In the genomic region with DNA sequence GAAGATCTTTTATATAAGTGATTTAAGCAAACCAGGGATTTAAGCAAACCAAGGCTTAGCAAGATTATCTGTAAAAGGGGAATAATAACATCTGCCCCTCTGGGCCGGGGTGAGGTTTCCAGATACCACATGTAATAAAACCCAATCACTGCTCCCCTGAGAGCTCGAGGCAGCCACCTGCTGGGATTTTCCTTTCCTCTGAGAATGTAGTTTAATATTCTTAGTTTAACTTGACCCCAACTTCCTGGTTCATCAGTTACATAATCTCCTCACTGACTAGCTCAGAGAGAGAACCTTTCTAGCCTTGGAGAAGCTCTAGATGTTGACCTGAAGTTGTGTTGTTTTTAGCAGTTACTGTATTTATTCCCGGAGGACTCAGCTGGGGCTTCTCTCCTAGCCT, we compare ENCODE assay signal across 8 cellular contexts.
DNase-seq lines count a peak whose midpoint lies in the region; ATAC-seq, FAIRE-seq and TF ChIP-seq lines count a peak whose summit lies in the region.
"Had no signal": no experiment of that assay in that cellular context is flagged by ENCODE, and none has a peak within 500 bp of the region (broad histone marks: within the 10 kb centered on the region; RNA-seq: fewer than 3 reads in every experiment).

No MANE protein-coding gene starts in this region.

- POLR2A ChIA-PET in CD4-positive, alpha-beta memory T cell (lab: Charles Lee; ENCODE audit: partially characterized antibody), result interaction anchor here (0.8 to 8.4 kb wide), 4 partner anchors 111 to 390 kb away, joined by 3 to 129 read pairs (median 4); a partner anchor contains a TSS

- FAIRE-seq in GM19239 (lab: Jason Lieb, UNC) (peak; percentile 81), kidney (lab: Jason Lieb, UNC) (peak; percentile 8)

- TF ChIP-seq CTCF in kidney (IDR thresholded peaks at IDR 0.05; ENCODE audit: borderline replicate concordance, extremely low read depth, insufficient read depth), result no peak

- CTCF ChIA-PET in CD4-positive, alpha-beta memory T cell (lab: Charles Lee; ENCODE audit: partially characterized antibody), result interaction anchor here (0.6 to 4.4 kb wide), 9 partner anchors 9 to 985 kb away, joined by 3 to 33 read pairs (median 4); no protein-coding TSS in a partner anchor

- peaks cover 0 to 13% (median 7%) of the 10 kb centered on the region in 8 donors for H3K9me3 Mint-ChIP-seq in CD4-positive, alpha-beta memory T cell

- H3K4me3 ChIP-seq in CD4-positive, alpha-beta memory T cell (ENCODE audit: low read length in 2 of 2), result no peak overlapping the region
- H3K4me3 ChIP-seq in kidney (ENCODE audit: low read length in 2 of 2), result no peak overlapping the region

- H3K4me1 Mint-ChIP-seq in CD4-positive, alpha-beta memory T cell, result peaks cover 67 to 91% (median 83%) of the 10 kb centered on the region in 4 donors

- no peaks in the 10 kb centered on the region for H3K27me3 Mint-ChIP-seq in CD4-positive, alpha-beta memory T cell

- H3K27me3 ChIP-seq in CD4-positive, alpha-beta memory T cell (ENCODE audit: insufficient read depth, low read length), result no peaks in the 10 kb centered on the region

- peak overlapping the region; percentile 76 to 99 (median 94) for H3K27ac Mint-ChIP-seq in CD4-positive, alpha-beta memory T cell

- H3K36me3 Mint-ChIP-seq in CD4-positive, alpha-beta memory T cell, result peaks cover 0 to 2% of the 10 kb centered on the region in 2 donors

- peak in 2 of 5 donors; percentile 17 to 23 for DNase-seq in CD4-positive, alpha-beta memory T cell
- DNase-seq in GM19239 (ENCODE audit: insufficient read length, low spot score) (no peak), OCI-M1 (lab: John Stamatoyannopoulos, UW) (peak; percentile 25), kidney (no peak), pons (ENCODE audit: low spot score) (no peak), NCI-H2196 (lab: John Stamatoyannopoulos, UW; ENCODE audit: unreplicated experiment) (no peak)
- DNase-seq: NCI-H1048 had no signal

- intact Hi-C loops in CD4-positive, alpha-beta memory T cell (cut with micrococcal nuclease), result loop anchor here (5.0 to 10.0 kb wide), 2 partner anchors 112 to 369 kb away; a partner anchor contains a TSS
- intact Hi-C loops in kidney (cut with DNase I), result no loop called here

- peak overlapping the region; percentile 27 for H3K27ac ChIP-seq in CD4-positive, alpha-beta memory T cell (ENCODE audit: low read depth, low read length)
- H3K27ac ChIP-seq in kidney (ENCODE audit: low read depth in 2 of 2, low read length in 2 of 2), result peak overlapping the region; percentile 8 to 26

- no peaks in the 10 kb centered on the region for H3K36me3 ChIP-seq in CD4-positive, alpha-beta memory T cell (ENCODE audit: insufficient read depth, low read length)
- no peaks in the 10 kb centered on the region for H3K36me3 ChIP-seq in kidney (ENCODE audit: control insufficient read depth in 1 of 2, insufficient read depth in 2 of 2, low read length in 2 of 2)

- peak overlapping the region in 7 of 8 donors; percentile 26 to 83 (median 56) for H3K4me3 Mint-ChIP-seq in CD4-positive, alpha-beta memory T cell

- H3K9me3 ChIP-seq in CD4-positive, alpha-beta memory T cell (ENCODE audit: control insufficient read depth in 1 of 2, low read length in 2 of 2), result no peaks in the 10 kb centered on the region
- no peaks in the 10 kb centered on the region for H3K9me3 ChIP-seq in kidney (ENCODE audit: control insufficient read depth in 1 of 2, low read length in 2 of 2)

- H3K9ac ChIP-seq in kidney (ENCODE audit: low read length in 2 of 2), result no peak overlapping the region

- no peak for ATAC-seq in GM21367 (IDR thresholded peaks at IDR 0.05; ENCODE audit: unreplicated experiment)

- peaks cover 86% of the 10 kb centered on the region for H3K4me1 ChIP-seq in CD4-positive, alpha-beta memory T cell (ENCODE audit: insufficient read depth, low read length)
- peaks cover 22 to 24% of the 10 kb centered on the region in 2 donors for H3K4me1 ChIP-seq in kidney (ENCODE audit: control insufficient read depth in 1 of 2, insufficient read depth in 1 of 2, low read depth in 1 of 2, low read length in 2 of 2)
